Comparison of ENCODE assay signal across 1 cellular context in the genomic region with DNA sequence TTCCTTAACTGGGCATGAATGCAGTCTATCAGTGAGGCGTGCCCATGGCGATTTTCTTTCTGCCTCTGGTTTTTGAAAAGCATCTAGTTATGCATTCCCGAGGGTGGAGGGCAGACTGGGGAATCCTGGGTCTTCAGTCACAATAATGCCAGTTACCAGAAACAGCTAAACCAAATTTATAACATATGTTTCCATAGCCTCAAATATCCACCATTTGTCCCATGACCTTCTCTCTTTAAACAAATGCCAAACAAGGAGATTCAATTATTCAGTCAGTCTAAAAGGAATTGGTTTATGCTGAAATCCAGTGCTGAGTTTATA.
TF ChIP-seq lines count a peak whose summit lies in the region.

No MANE protein-coding gene starts in this region.

TF ChIP-seq in SK-N-SH treated with all-trans-retinoic acid at 6 μM for 48 hours, 23 proteins besides CTCF, POLR2A, EP300 and RAD21 (continued from another document):
- TF ChIP-seq, protein P1, sequence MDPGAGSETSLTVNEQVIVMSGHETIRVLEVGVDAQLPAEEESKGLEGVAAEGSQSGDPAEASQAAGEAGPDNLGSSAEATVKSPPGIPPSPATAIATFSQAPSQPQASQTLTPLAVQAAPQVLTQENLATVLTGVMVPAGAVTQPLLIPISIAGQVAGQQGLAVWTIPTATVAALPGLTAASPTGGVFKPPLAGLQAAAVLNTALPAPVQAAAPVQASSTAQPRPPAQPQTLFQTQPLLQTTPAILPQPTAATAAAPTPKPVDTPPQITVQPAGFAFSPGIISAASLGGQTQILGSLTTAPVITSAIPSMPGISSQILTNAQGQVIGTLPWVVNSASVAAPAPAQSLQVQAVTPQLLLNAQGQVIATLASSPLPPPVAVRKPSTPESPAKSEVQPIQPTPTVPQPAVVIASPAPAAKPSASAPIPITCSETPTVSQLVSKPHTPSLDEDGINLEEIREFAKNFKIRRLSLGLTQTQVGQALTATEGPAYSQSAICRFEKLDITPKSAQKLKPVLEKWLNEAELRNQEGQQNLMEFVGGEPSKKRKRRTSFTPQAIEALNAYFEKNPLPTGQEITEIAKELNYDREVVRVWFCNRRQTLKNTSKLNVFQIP (CRISPR knock-in tag; IDR thresholded peaks at IDR 0.05; ENCODE audit: borderline replicate concordance, low read depth) = no peak
- no peak for TF ChIP-seq TCF4 (CRISPR knock-in tag; IDR thresholded peaks at IDR 0.05; ENCODE audit: borderline replicate concordance)
- TF ChIP-seq, protein P2, sequence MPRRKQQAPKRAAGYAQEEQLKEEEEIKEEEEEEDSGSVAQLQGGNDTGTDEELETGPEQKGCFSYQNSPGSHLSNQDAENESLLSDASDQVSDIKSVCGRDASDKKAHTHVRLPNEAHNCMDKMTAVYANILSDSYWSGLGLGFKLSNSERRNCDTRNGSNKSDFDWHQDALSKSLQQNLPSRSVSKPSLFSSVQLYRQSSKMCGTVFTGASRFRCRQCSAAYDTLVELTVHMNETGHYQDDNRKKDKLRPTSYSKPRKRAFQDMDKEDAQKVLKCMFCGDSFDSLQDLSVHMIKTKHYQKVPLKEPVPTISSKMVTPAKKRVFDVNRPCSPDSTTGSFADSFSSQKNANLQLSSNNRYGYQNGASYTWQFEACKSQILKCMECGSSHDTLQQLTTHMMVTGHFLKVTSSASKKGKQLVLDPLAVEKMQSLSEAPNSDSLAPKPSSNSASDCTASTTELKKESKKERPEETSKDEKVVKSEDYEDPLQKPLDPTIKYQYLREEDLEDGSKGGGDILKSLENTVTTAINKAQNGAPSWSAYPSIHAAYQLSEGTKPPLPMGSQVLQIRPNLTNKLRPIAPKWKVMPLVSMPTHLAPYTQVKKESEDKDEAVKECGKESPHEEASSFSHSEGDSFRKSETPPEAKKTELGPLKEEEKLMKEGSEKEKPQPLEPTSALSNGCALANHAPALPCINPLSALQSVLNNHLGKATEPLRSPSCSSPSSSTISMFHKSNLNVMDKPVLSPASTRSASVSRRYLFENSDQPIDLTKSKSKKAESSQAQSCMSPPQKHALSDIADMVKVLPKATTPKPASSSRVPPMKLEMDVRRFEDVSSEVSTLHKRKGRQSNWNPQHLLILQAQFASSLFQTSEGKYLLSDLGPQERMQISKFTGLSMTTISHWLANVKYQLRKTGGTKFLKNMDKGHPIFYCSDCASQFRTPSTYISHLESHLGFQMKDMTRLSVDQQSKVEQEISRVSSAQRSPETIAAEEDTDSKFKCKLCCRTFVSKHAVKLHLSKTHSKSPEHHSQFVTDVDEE (CRISPR knock-in tag; IDR thresholded peaks at IDR 0.05) = no peak
